In the genomic region with DNA sequence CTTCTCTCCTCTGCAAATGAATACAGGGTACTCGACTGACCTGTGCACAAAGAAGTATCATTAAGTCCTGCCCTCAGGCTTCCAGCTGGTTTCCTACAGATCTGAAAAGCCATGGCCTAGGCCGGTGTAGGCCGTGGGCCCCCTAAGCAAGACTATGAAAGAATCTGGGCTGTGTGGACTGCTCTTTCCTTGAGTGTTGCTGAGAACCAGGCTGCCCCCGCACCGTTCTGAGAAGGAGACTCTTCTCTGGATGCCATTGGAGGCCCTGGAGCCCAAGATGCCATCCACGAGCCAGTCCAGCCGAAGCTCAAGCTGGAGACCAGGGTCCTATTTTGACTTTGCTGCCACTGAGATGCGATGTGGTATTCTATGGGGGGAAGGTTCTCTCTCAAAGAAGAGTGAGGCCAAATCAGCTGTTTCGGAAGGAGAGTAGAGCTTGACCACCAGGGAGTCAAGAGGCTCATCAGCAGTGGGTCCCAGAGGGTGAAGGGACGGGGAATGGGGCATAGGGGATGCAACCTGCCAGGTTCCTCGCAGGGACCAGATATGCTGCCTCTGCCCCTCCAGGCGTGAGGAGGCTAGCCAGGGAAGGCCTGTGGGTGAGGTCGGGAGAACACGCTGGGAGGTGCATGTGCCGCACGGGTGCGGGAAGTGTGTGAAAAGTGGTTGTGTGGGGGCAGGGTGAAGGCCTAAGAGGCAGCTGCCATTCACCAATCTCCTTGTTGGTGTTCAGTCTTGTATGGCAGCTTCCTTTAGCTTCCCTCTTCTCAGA, we compare ENCODE assay signal across 22 cellular contexts.
DNase-seq lines count a peak whose midpoint lies in the region; ATAC-seq, FAIRE-seq and TF ChIP-seq lines count a peak whose summit lies in the region.
"Had no signal": no experiment of that assay in that cellular context is flagged by ENCODE, and none has a peak within 500 bp of the region (broad histone marks: within the 10 kb centered on the region; RNA-seq: fewer than 3 reads in every experiment).

No MANE protein-coding gene starts in this region.

- peaks cover 0 to 1% of the 10 kb centered on the region in 2 experiments for H4K20me1 ChIP-seq in H1 (replicated peaks in 1 of 2; ENCODE audit: control insufficient read depth in 1 of 2, insufficient read depth in 2 of 2, low read length in 2 of 2)
- no peaks in the 10 kb centered on the region for H4K20me1 ChIP-seq in neural progenitor cell (ENCODE audit: low read depth)

- H3K18ac ChIP-seq in H1 (ENCODE audit: extremely low read depth, low read length): no peak overlapping the region

- no peak overlapping the region for H3K27ac ChIP-seq in H1 (ENCODE audit: low read depth, low read length)
- no peak overlapping the region for H3K27ac ChIP-seq in neural progenitor cell
- H3K27ac ChIP-seq: C4-2B had no signal

- no peak overlapping the region for H2BK20ac ChIP-seq in H1 (ENCODE audit: low read length)

- peaks cover 0 to 8% (median 0%) of the 10 kb centered on the region in 4 experiments; a peak in 2 of 7 replicates for H3K27me3 ChIP-seq in H1 (replicated peaks in 1 of 4; ENCODE audit: control insufficient read depth in 3 of 4, extremely low read depth in 1 of 4, insufficient read depth in 3 of 4, low read length in 3 of 4)
- H3K27me3 ChIP-seq in neural progenitor cell: no peaks in the 10 kb centered on the region

- no peaks in the 10 kb centered on the region for H3K4me1 Mint-ChIP-seq in stimulated activated naive CD8-positive, alpha-beta T cell treated with anti-CD3 and anti-CD28 coated beads, Interleukin-15, amount 100 ng/mL, for 72 hours
- H3K4me1 Mint-ChIP-seq in neural progenitor cell: peaks cover 22% of the 10 kb centered on the region

- H3K4me1 ChIP-seq in H1 (replicated peaks in 1 of 4; ENCODE audit: control insufficient read depth in 3 of 4, insufficient read depth in 4 of 4, low read length in 3 of 4) (peaks cover 0 to 10% (median 6%) of the 10 kb centered on the region in 4 experiments; a peak in 3 of 7 replicates), neural progenitor cell (peaks cover 12% of the 10 kb centered on the region)

- DNase-seq in stimulated activated naive CD8-positive, alpha-beta T cell treated with anti-CD3 and anti-CD28 coated beads, Interleukin-15, amount 100 ng/mL, for 72 hours: no peak
- DNase-seq in stimulated activated naive CD8-positive, alpha-beta T cell treated with anti-CD3 and anti-CD28 coated beads, Interleukin-15, Interleukin-2, amounts not matched to agents 100 U/mL and 50 U/mL, for 24 hours: no peak
- DNase-seq in H1 (ENCODE audit: low read depth in 1 of 2, low spot score in 2 of 2) (no peak), omental fat pad (ENCODE audit: low spot score) (no peak), neural progenitor cell (ENCODE audit: low spot score) (no peak)
- DNase-seq: AML-193, H7, HFFc6, IMR-90, NCI-H1417 treated with DMSO at 0.1 percent for 48 hours, NCI-H187 treated with DMSO at 0.1 percent for 48 hours, NCI-H2227 treated with DMSO at 0.1 percent for 48 hours, NCI-H510A treated with DMSO at 0.1 percent for 48 hours, NCI-H774, SHP77 had no signal

- no peaks in the 10 kb centered on the region for H3K9me3 Mint-ChIP-seq in stimulated activated naive CD8-positive, alpha-beta T cell treated with anti-CD3 and anti-CD28 coated beads, Interleukin-15, amount 100 ng/mL, for 72 hours
- H3K9me3 Mint-ChIP-seq in neural progenitor cell: no peaks in the 10 kb centered on the region

- H3K56ac ChIP-seq in H1 (replicated peaks; ENCODE audit: insufficient read length, low read depth, low read length): no peak overlapping the region

- H2BK5ac ChIP-seq in H1 (ENCODE audit: low read depth, low read length): no peak overlapping the region

- H3K4me3 Mint-ChIP-seq in stimulated activated naive CD8-positive, alpha-beta T cell treated with anti-CD3 and anti-CD28 coated beads, Interleukin-15, amount 100 ng/mL, for 72 hours: no peak overlapping the region
- no peak overlapping the region for H3K4me3 Mint-ChIP-seq in neural progenitor cell
- H3K4me3 Mint-ChIP-seq: HFFc6 had no signal

- no peaks in the 10 kb centered on the region for H3F3A ChIP-seq in neural progenitor cell (ENCODE audit: low read depth)

- no peak overlapping the region; the same call in 1 of the 2 replicates for H2AK5ac ChIP-seq in H1 (ENCODE audit: low read depth, low read length)

- no peak overlapping the region for H2AFZ ChIP-seq in H1 (ENCODE audit: low read length)
- H2AFZ ChIP-seq in neural progenitor cell (replicated peaks): no peak overlapping the region

- H3K23ac ChIP-seq in H1 (ENCODE audit: insufficient read length): no peak overlapping the region

- WGBS in H1 (ENCODE audit: extremely low coverage in 1 of 2, insufficient coverage in 1 of 2, insufficient read length in 1 of 2, insufficient replicate concordance in 2 of 2, low coverage in 1 of 2, low lambda C conversion rate in 2 of 2, missing lambda C conversion rate in 1 of 2), 2 experiments: 87% methylated on average over 17 of the region's 17 CpGs; no CpG with 5 or more reads in 1 of the 2 experiments

- POLR2A ChIA-PET in H1 (lab: Charles Lee; ENCODE audit: partially characterized antibody): no interaction called here

- CTCF ChIA-PET in H1 (lab: Charles Lee; ENCODE audit: partially characterized antibody): no interaction called here

- H3K4me3 ChIP-seq in H1 (ENCODE audit: extremely low read depth in 1 of 4, insufficient read depth in 2 of 4, low read depth in 3 of 4, low read length in 4 of 4) (no peak overlapping the region), neural progenitor cell (no peak overlapping the region)

- no peak overlapping the region for H3K4me2 ChIP-seq in H1 (ENCODE audit: insufficient read depth in 1 of 2, low read depth in 2 of 2, low read length in 2 of 2)
- H3K4me2 ChIP-seq in neural progenitor cell: no peak overlapping the region

- peak overlapping the region; percentile 60; the same call in 1 of the 2 replicates for H2BK12ac ChIP-seq in H1 (ENCODE audit: low read depth, low read length)

- no peak for TF ChIP-seq RAD21 in H1 (IDR thresholded peaks at IDR 0.05 in 1 of 2, conservative IDR thresholded peaks at IDR 0.05 in 1 of 2; ENCODE audit: low read depth in 2 of 2, low read length in 2 of 2)

- H3K79me2 ChIP-seq in H1 (ENCODE audit: control insufficient read depth in 1 of 2, insufficient read depth in 2 of 2, low read length in 2 of 2): no peaks in the 10 kb centered on the region
- H3K79me2 ChIP-seq in neural progenitor cell (ENCODE audit: low read depth): no peaks in the 10 kb centered on the region

- H3K9me3 ChIP-seq in H1 (ENCODE audit: insufficient read depth in 2 of 2, low read depth in 1 of 2, low read length in 1 of 2) (no peaks in the 10 kb centered on the region), neural progenitor cell (ENCODE audit: low read depth) (no peaks in the 10 kb centered on the region)

- H3K27me3 Mint-ChIP-seq in stimulated activated naive CD8-positive, alpha-beta T cell treated with anti-CD3 and anti-CD28 coated beads, Interleukin-15, amount 100 ng/mL, for 72 hours: peaks cover 35% of the 10 kb centered on the region
- peaks cover 5% of the 10 kb centered on the region for H3K27me3 Mint-ChIP-seq in neural progenitor cell (ENCODE audit: insufficient read depth, low read depth)

- no peaks in the 10 kb centered on the region for H3K36me3 ChIP-seq in H1 (ENCODE audit: control insufficient read depth in 2 of 4, insufficient read depth in 4 of 4, low read length in 3 of 4)
- H3K36me3 ChIP-seq in neural progenitor cell: no peaks in the 10 kb centered on the region

- H3K36me3 Mint-ChIP-seq in neural progenitor cell: no peaks in the 10 kb centered on the region

- no peaks in the 10 kb centered on the region for H3K23me2 ChIP-seq in H1 (ENCODE audit: low read depth, low read length)

- H4K5ac ChIP-seq in H1 (ENCODE audit: insufficient read length, low read depth, low read length): no peak overlapping the region

- TF ChIP-seq CTCF in H1 (IDR thresholded peaks at IDR 0.05; ENCODE audit: control extremely low read depth in 1 of 3, insufficient read depth in 1 of 3, low read depth in 1 of 3, low read length in 3 of 3): no peak
- TF ChIP-seq CTCF in omental fat pad (IDR thresholded peaks at IDR 0.05): no peak
- TF ChIP-seq CTCF in neural progenitor cell (IDR thresholded peaks at IDR 0.05): no peak

- no peak overlapping the region for H2BK120ac ChIP-seq in H1 (replicated peaks; ENCODE audit: low read depth, low read length)

- TF ChIP-seq EP300 in H1 (IDR thresholded peaks at IDR 0.05; ENCODE audit: borderline replicate concordance in 1 of 2, low read depth in 2 of 2, low read length in 2 of 2): no peak

- no peak for FAIRE-seq in H1 (lab: Jason Lieb, UNC)
- FAIRE-seq: D721Med, GM12891, GM18507, HTR-8/SVneo had no signal

- H3K79me1 ChIP-seq in H1 (ENCODE audit: low read depth, low read length): no peaks in the 10 kb centered on the region

- no peak overlapping the region for H2BK15ac ChIP-seq in H1 (ENCODE audit: low read length)

- H3K4ac ChIP-seq in H1 (replicated peaks; ENCODE audit: insufficient read length, low read depth, low read length): no peak overlapping the region

- no peak overlapping the region for H4K8ac ChIP-seq in H1 (ENCODE audit: extremely low read depth, insufficient read depth, low read length)

- TF ChIP-seq POLR2A in H1 (IDR thresholded peaks at IDR 0.05; ENCODE audit: control extremely low read depth in 1 of 2, low read depth in 2 of 2, low read length in 2 of 2): no peak

- peak; percentile 27 for ATAC-seq in stimulated activated naive CD8-positive, alpha-beta T cell treated with anti-CD3 and anti-CD28 coated beads, Interleukin-15, amount 100 ng/mL, for 72 hours
- no peak for ATAC-seq in stimulated activated naive CD8-positive, alpha-beta T cell treated with anti-CD3 and anti-CD28 coated beads, Interleukin-15, Interleukin-2, amounts not matched to agents 100 U/mL and 50 U/mL, for 24 hours
- ATAC-seq in omental fat pad (ENCODE audit: low FRiP score): peak; percentile 31
- no peak for ATAC-seq in GM21447 (IDR thresholded peaks at IDR 0.05; ENCODE audit: unreplicated experiment)
- no peak for ATAC-seq in GM21367 (IDR thresholded peaks at IDR 0.05; ENCODE audit: unreplicated experiment)

- H4K91ac ChIP-seq in H1 (replicated peaks; ENCODE audit: insufficient read length, low read length): no peak overlapping the region

- no peak overlapping the region for H3K14ac ChIP-seq in H1 (ENCODE audit: insufficient read length)

- peak overlapping the region; percentile 7 to 50 for H3K27ac Mint-ChIP-seq in stimulated activated naive CD8-positive, alpha-beta T cell treated with anti-CD3 and anti-CD28 coated beads, Interleukin-15, amount 100 ng/mL, for 72 hours
- no peak overlapping the region for H3K27ac Mint-ChIP-seq in neural progenitor cell
- H3K27ac Mint-ChIP-seq: HFFc6 had no signal

- no peak overlapping the region for H3K9ac ChIP-seq in H1 (replicated peaks in 1 of 4; ENCODE audit: extremely low read depth in 1 of 4, low read depth in 3 of 4, low read length in 3 of 4)
- no peak overlapping the region for H3K9ac ChIP-seq in neural progenitor cell

TF ChIP-seq in H1, 55 proteins besides CTCF, POLR2A, EP300 and RAD21 (continues in another document):
- TF ChIP-seq, protein P1, sequence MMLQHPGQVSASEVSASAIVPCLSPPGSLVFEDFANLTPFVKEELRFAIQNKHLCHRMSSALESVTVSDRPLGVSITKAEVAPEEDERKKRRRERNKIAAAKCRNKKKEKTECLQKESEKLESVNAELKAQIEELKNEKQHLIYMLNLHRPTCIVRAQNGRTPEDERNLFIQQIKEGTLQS (IDR thresholded peaks at IDR 0.05; ENCODE audit: insufficient read depth, low read depth, low read length): no peak
- TF ChIP-seq POLR2AphosphoS5 (IDR thresholded peaks at IDR 0.05; ENCODE audit: low read depth, low read length): no peak

Comparison
In these comparisons a context has a peak if more than half of its experiments do, and no peak if none do; other contexts are left out.
1. ATAC-seq: peak in stimulated activated naive CD8-positive, alpha-beta T cell treated with anti-CD3 and anti-CD28 coated beads, Interleukin-15, amount 100 ng/mL, for 72 hours (single experiment) and omental fat pad (single experiment); none in stimulated activated naive CD8-positive, alpha-beta T cell treated with anti-CD3 and anti-CD28 coated beads, Interleukin-15, Interleukin-2, amounts not matched to agents 100 U/mL and 50 U/mL, for 24 hours (single experiment), GM21447 (single experiment) and GM21367 (single experiment).